In the genomic region with DNA sequence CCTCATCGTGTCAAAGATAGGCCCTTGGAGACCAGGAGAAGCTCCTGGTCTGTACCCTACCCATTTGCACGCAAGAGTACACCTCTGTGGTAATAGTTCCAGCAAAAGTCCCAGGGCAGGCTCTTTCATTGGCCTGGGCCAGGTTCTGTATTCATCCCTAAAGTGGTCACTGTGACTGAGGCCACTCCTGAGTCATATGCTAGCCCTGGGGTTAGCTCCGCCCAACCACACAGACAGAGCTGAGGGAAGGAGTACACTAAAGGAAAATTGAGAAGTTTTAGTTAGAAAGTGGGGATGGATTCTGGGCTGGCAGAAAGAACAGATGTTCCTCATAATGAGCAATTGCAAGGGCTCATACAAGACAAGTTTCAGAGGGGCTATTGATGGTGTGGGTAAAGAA, we compare ENCODE assay signal across 13 cellular contexts.
DNase-seq lines count a peak whose midpoint lies in the region; ATAC-seq lines count a peak whose summit lies in the region.
"Had no signal": no experiment of that assay in that cellular context is flagged by ENCODE, and none has a peak within 500 bp of the region (broad histone marks: within the 10 kb centered on the region; RNA-seq: fewer than 3 reads in every experiment).

No MANE protein-coding gene starts in this region.

- peaks cover 82% of the 10 kb centered on the region for H3K4me1 Mint-ChIP-seq in stimulated activated naive CD8-positive, alpha-beta T cell treated with anti-CD3 and anti-CD28 coated beads, Interleukin-15, Interleukin-2, amounts not matched to agents 100 ng/mL and 50 ng/mL, for 24 hours (ENCODE audit: low read depth)

- no peak overlapping the region for H3K4me3 Mint-ChIP-seq in stimulated activated naive CD8-positive, alpha-beta T cell treated with anti-CD3 and anti-CD28 coated beads, Interleukin-15, Interleukin-2, amounts not matched to agents 100 ng/mL and 50 ng/mL, for 24 hours

- H3K9me3 Mint-ChIP-seq in stimulated activated naive CD8-positive, alpha-beta T cell treated with anti-CD3 and anti-CD28 coated beads, Interleukin-15, Interleukin-2, amounts not matched to agents 100 ng/mL and 50 ng/mL, for 24 hours, result no peaks in the 10 kb centered on the region
- H3K9me3 Mint-ChIP-seq: activated T-helper 2 cell treated with anti-CD3 and anti-CD28 coated beads, Interferon-gamma antibody, Interleukin-2, Interleukin-4, amounts not matched to agents 10 μg/mL and 5 μg/mL and 100 μg/mL, durations not matched to agents 14 hours and 24 hours and 36 hours had no signal

- no peaks in the 10 kb centered on the region for H3K27me3 Mint-ChIP-seq in stimulated activated naive CD8-positive, alpha-beta T cell treated with anti-CD3 and anti-CD28 coated beads, Interleukin-15, Interleukin-2, amounts not matched to agents 100 ng/mL and 50 ng/mL, for 24 hours

- H3K27ac Mint-ChIP-seq in stimulated activated naive CD8-positive, alpha-beta T cell treated with anti-CD3 and anti-CD28 coated beads, Interleukin-15, Interleukin-2, amounts not matched to agents 100 ng/mL and 50 ng/mL, for 24 hours, result peak overlapping the region; percentile 95

- DNase-seq in stimulated activated naive CD8-positive, alpha-beta T cell treated with anti-CD3 and anti-CD28 coated beads, Interleukin-15, Interleukin-2, amounts not matched to agents 100 U/mL and 50 U/mL, for 24 hours, result no peak
- DNase-seq in SW480 (ENCODE audit: low spot score), result peak; percentile 56
- peak; percentile 44 for DNase-seq in iris pigment epithelial cell (ENCODE audit: low read depth)
- DNase-seq in amygdala (lab: John Stamatoyannopoulos, UW), result no peak
- no peak for DNase-seq in NCI-H2196 treated with DMSO at 0.1 percent for 48 hours (lab: John Stamatoyannopoulos, UW; ENCODE audit: unreplicated experiment)
- DNase-seq in GM19238 (ENCODE audit: insufficient read length, low spot score), result no peak
- no peak for DNase-seq in NCI-H82 (lab: John Stamatoyannopoulos, UW)
- DNase-seq: BE2C, caudate nucleus, NCI-H1436, ovary had no signal

- peaks cover 4% of the 10 kb centered on the region for H3K36me3 Mint-ChIP-seq in stimulated activated naive CD8-positive, alpha-beta T cell treated with anti-CD3 and anti-CD28 coated beads, Interleukin-15, Interleukin-2, amounts not matched to agents 100 ng/mL and 50 ng/mL, for 24 hours (ENCODE audit: low read depth)

- ATAC-seq in stimulated activated naive CD8-positive, alpha-beta T cell treated with anti-CD3 and anti-CD28 coated beads, Interleukin-15, Interleukin-2, amounts not matched to agents 100 U/mL and 50 U/mL, for 24 hours, result no peak

Comparison
In these comparisons a context has a peak if more than half of its experiments do, and no peak if none do; other contexts are left out.
1. DNase-seq: peak in SW480 (single experiment) and iris pigment epithelial cell (single experiment); none in stimulated activated naive CD8-positive, alpha-beta T cell treated with anti-CD3 and anti-CD28 coated beads, Interleukin-15, Interleukin-2, amounts not matched to agents 100 U/mL and 50 U/mL, for 24 hours (single experiment), amygdala (0 of 56), NCI-H2196 treated with DMSO at 0.1 percent for 48 hours (single experiment), GM19238 (single experiment) and NCI-H82 (single experiment).